10 cellular contexts compared by ENCODE assay signal in the genomic region with DNA sequence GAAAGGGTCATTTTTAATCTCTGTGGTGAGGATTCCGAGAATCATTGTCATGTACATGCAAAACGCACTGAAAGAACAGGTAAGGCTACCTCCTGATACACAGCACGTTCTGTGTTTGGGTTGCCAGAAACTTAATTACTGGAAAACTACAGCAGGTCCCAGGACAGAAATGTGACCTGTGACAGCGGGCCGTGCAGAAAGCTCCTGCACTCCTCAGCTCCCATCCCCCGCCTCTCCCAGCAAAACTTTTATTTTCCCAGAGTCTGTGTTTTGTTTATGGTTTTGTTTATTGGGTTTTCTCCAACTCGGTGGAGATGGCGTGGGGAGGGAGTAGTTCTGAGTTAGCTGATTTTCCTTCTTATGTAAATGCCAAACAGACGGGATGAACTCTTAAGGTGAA. TPM values are rescaled to one million over a fixed set of nuclear protein-coding genes. Genes with fewer than 3 reads are reported as not detected.
DNase-seq lines count a peak whose midpoint lies in the region; ATAC-seq, FAIRE-seq and TF ChIP-seq lines count a peak whose summit lies in the region.
"Had no signal": no experiment of that assay in that cellular context is flagged by ENCODE, and none has a peak within 500 bp of the region (broad histone marks: within the 10 kb centered on the region; RNA-seq: fewer than 3 reads in every experiment).

No MANE protein-coding gene starts in this region.

- no peaks in the 10 kb centered on the region for H3K9me3 Mint-ChIP-seq in mesothelial cell of epicardium
- H3K9me3 Mint-ChIP-seq: activated T-helper 2 cell treated with anti-CD3 and anti-CD28 coated beads, Interferon-gamma antibody, Interleukin-2, Interleukin-4, amounts not matched to agents 10 μg/mL and 5 μg/mL and 100 μg/mL, durations not matched to agents 14 hours and 24 hours and 36 hours; neural crest cell had no signal

- intact Hi-C loops in tibial artery (cut with DNase I; ENCODE audit: low total_unique reads) = no loop called here

- peaks cover 71% of the 10 kb centered on the region for H3K4me1 Mint-ChIP-seq in mesothelial cell of epicardium

- no peaks in the 10 kb centered on the region for H3K27me3 ChIP-seq in tibial artery

- no peak overlapping the region for H3K4me3 Mint-ChIP-seq in mesothelial cell of epicardium
- H3K4me3 Mint-ChIP-seq: neural crest cell had no signal

- peak; percentile 88 for FAIRE-seq in endometrium (lab: Jason Lieb, UNC)

- H3K27ac Mint-ChIP-seq in mesothelial cell of epicardium = peak overlapping the region; percentile 93
- H3K27ac Mint-ChIP-seq: activated T-helper 2 cell treated with anti-CD3 and anti-CD28 coated beads, Interferon-gamma antibody, Interleukin-2, Interleukin-4, amounts not matched to agents 10 μg/mL and 5 μg/mL and 100 μg/mL, durations not matched to agents 14 hours and 24 hours and 36 hours had no signal

- no peaks in the 10 kb centered on the region for H3K27me3 Mint-ChIP-seq in mesothelial cell of epicardium (ENCODE audit: low read depth)

- peaks cover 0 to 61% (median 48%) of the 10 kb centered on the region in 4 donors for H3K4me1 ChIP-seq in tibial artery

- no peak for TF ChIP-seq POLR2A in GM18505 (IDR thresholded peaks at IDR 0.05; ENCODE audit: borderline replicate concordance, extremely low read depth, insufficient read depth, insufficient read length)

- no peaks in the 10 kb centered on the region for H3K36me3 Mint-ChIP-seq in mesothelial cell of epicardium

- DNase-seq in NCI-H526 treated with DMSO at 0.1 percent for 48 hours (lab: John Stamatoyannopoulos, UW) = peak; percentile 39
- no peak for DNase-seq in mesothelial cell of epicardium (ENCODE audit: low spot score in 2 of 2, unreplicated experiment in 2 of 2)
- no peak for DNase-seq in tibial artery
- DNase-seq in MV-4-11 (lab: John Stamatoyannopoulos, UW) = no peak
- DNase-seq: NK-92 treated with Interleukin-12 subunit alpha and Interleukin-12 subunit beta, amount 100 ng/mL, for 24 hours had no signal

- no peaks in the 10 kb centered on the region for H3K9me3 ChIP-seq in tibial artery

- no peak overlapping the region for H3K4me3 ChIP-seq in tibial artery

- H3K36me3 ChIP-seq in tibial artery = no peaks in the 10 kb centered on the region

- no peak for TF ChIP-seq CTCF in mesothelial cell of epicardium (IDR thresholded peaks at IDR 0.05; ENCODE audit: unreplicated experiment)
- no peak for TF ChIP-seq CTCF in tibial artery (IDR thresholded peaks at IDR 0.05)

- peak overlapping the region; percentile 76 to 81 for H3K27ac ChIP-seq in tibial artery

- ATAC-seq in HG02763 (IDR thresholded peaks at IDR 0.05; ENCODE audit: unreplicated experiment) (no peak), GM18505 (IDR thresholded peaks at IDR 0.05; ENCODE audit: unreplicated experiment) (no peak)

RNA-seq across cellular contexts. Expression of gene SLC44A3, which starts 44.7 kb away (rescaled TPM):
- total RNA-seq in mesothelial cell of epicardium = 9.2 to 13.2 TPM (median 11.2 TPM) in 3 replicates
- total RNA-seq: activated T-helper 2 cell treated with anti-CD3 and anti-CD28 coated beads, Interferon-gamma antibody, Interleukin-2, Interleukin-4, amounts not matched to agents 10 μg/mL and 5 μg/mL and 100 μg/mL, durations not matched to agents 14 hours and 24 hours and 36 hours had no signal
